In the genomic region with DNA sequence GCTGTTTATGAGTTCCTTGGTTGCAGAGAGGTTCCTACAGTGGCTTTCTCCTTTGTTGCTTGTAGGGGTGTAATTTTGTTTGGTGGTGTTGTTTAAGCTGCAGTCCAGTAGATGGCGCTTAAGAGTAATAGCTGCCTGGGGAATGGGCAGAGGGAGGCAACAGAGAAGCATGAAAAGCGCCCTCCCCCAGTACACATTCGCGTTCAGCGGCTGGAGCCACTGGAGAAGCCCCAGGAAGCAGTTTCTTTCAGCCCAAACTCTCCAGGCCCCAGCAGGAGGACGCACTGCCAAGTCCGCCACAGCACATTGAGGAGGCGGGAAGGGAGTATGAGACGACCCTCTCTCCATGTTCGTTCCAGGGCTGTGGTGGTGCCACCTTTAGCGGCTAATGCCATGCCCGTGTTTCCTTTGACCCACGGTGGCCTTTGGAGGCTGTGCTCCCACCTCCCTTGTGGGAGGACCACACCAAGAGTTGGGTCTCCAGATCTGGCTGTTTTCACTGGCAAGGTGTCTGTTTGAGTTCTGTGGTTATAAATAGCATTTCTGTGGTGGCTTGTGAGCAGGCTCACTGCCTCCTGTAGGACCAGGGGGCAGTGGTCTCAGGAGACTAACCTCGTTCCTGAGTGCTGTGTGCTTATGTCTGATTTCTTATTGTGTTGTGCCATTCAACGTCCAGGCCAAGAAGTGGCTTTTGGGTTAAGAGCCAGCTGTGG, we compare ENCODE assay signal across 8 cellular contexts.
A peak's percentile ranks its signal among the peaks of the same experiment; 100 is the strongest.
DNase-seq lines count a peak whose midpoint lies in the region; ATAC-seq, FAIRE-seq and TF ChIP-seq lines count a peak whose summit lies in the region.

No MANE protein-coding gene starts in this region.

- no peak overlapping the region for H3K4me2 ChIP-seq in HepG2 (ENCODE audit: low read depth, low read length)

- POLR2A ChIA-PET in HepG2 (lab: Yijun Ruan, JAX), result no interaction called here

- TF ChIP-seq RAD21 in HepG2 (CRISPR knock-in tag; IDR thresholded peaks at IDR 0.05), result 0 out of 2 replicates have a peak, but pooled peaks have one; percentile 36

- no peak overlapping the region for H3K27ac ChIP-seq in HepG2 (ENCODE audit: extremely low read length, insufficient read depth, low read length)

- no peak overlapping the region for H3K9ac ChIP-seq in HepG2 (ENCODE audit: insufficient read depth, low read depth, low read length)

- no TSS peak for BruUV-seq in HepG2 (replicated peaks; lab: Mats Ljungman, UMichigan)

- DNase-seq in CD1c-positive myeloid dendritic cell (ENCODE audit: extremely low spot score), result peak; percentile 42
- DNase-seq in GM12892 (ENCODE audit: insufficient read length), result no peak
- peak; percentile 75 for DNase-seq in NCI-H446 treated with DMSO at 0.1 percent for 48 hours (lab: John Stamatoyannopoulos, UW)
- peak; percentile 57 for DNase-seq in cerebellar cortex (ENCODE audit: low spot score)
- peak; percentile 38 for DNase-seq in HepG2 (ENCODE audit: low spot score)
- DNase-seq in ureter (ENCODE audit: low spot score), result no peak
- no peak for DNase-seq in NCI-H774 (lab: John Stamatoyannopoulos, UW)

- H4K20me1 ChIP-seq in HepG2 (ENCODE audit: insufficient read depth, low read length), result no peaks in the 10 kb centered on the region; the same call in 1 of the 2 replicates

- ATAC-seq in HepG2, result peak; percentile 93
- ATAC-seq in GM21515 (IDR thresholded peaks at IDR 0.05; ENCODE audit: unreplicated experiment), result no peak

- TF ChIP-seq CTCF in HepG2 (CRISPR knock-in tag; IDR thresholded peaks at IDR 0.05), result peak; percentile 77

- H3K4me3 ChIP-seq in HepG2 (replicated peaks in 1 of 3; ENCODE audit: insufficient read depth in 1 of 3, low read depth in 2 of 3, low read length in 3 of 3), result no peak overlapping the region

- no peaks in the 10 kb centered on the region for H3K4me1 ChIP-seq in HepG2 (ENCODE audit: insufficient read depth, low read length)

- in situ Hi-C loops in HepG2 (cut with HindIII; ENCODE audit: extremely low pct_ligation_motif_present, low pct_unique_long_range_greater_than_20kb), result loop anchor here (10.0 kb wide), 1 partner anchor 1281 kb away; no protein-coding TSS in a partner anchor

- 56% methylated on average over 14 of the region's 15 CpGs for WGBS in HepG2 (ENCODE audit: low lambda C conversion rate)

- H3K79me2 ChIP-seq in HepG2 (ENCODE audit: insufficient read depth, low read length), result no peaks in the 10 kb centered on the region

- TF ChIP-seq EP300 in HepG2 (IDR thresholded peaks at IDR 0.05; ENCODE audit: low read depth in 2 of 2, low read length in 2 of 2) (no peak), HepG2 (CRISPR knock-in tag; IDR thresholded peaks at IDR 0.05; ENCODE audit: borderline replicate concordance) (no peak)

- H2AFZ ChIP-seq in HepG2 (ENCODE audit: low read length), result no peak overlapping the region

- CTCF ChIA-PET in HepG2 (lab: Yijun Ruan, JAX; ENCODE audit: low intra/inter-chr PET ratio, low total read pairs), result interaction anchor here (1.5 kb wide), 1 partner anchor 1280 kb away, joined by 6 read pairs; no protein-coding TSS in a partner anchor

- FAIRE-seq in GM12892 (lab: Jason Lieb, UNC), result peak; percentile 27
- peak; percentile 64 for FAIRE-seq in HepG2 (lab: Jason Lieb, UNC)

- H3K27me3 ChIP-seq in HepG2 (ENCODE audit: control insufficient read depth in 1 of 2, insufficient read depth in 2 of 2, low read length in 2 of 2), result no peaks in the 10 kb centered on the region; a peak in 1 of 5 replicates

- H3K36me3 ChIP-seq in HepG2 (replicated peaks in 1 of 2; ENCODE audit: control insufficient read depth in 1 of 2, insufficient read depth in 2 of 2, low read length in 2 of 2), result no peaks in the 10 kb centered on the region

- no peaks in the 10 kb centered on the region for H3K9me3 ChIP-seq in HepG2 (ENCODE audit: low read length)

- TF ChIP-seq POLR2A in GM12892 (IDR thresholded peaks at IDR 0.05; ENCODE audit: low read depth, low read length) (no peak), HepG2 (IDR thresholded peaks at IDR 0.05; ENCODE audit: insufficient read depth in 1 of 2, low read depth in 2 of 2, low read length in 2 of 2) (no peak)

- intact Hi-C loops in HepG2 (cut with micrococcal nuclease; ENCODE audit: unreplicated experiment), result no loop called here

TF ChIP-seq in HepG2, 621 proteins besides CTCF, POLR2A, EP300 and RAD21:
- no peak for TF ChIP-seq ZBTB21 (CRISPR knock-in tag; IDR thresholded peaks at IDR 0.05)
- TF ChIP-seq, protein P1, sequence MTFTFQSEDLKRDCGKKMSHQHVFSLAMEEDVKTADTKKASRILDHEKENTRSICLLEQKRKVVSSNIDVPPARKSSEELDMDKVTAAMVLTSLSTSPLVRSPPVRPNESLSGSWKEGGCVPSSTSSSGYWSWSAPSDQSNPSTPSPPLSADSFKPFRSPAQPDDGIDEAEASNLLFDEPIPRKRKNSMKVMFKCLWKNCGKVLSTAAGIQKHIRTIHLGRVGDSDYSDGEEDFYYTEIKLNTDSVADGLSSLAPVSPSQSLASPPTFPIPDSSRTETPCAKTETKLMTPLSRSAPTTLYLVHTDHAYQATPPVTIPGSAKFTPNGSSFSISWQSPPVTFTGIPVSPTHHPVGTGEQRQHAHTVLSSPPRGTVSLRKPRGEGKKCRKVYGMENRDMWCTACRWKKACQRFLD (CRISPR knock-in tag; IDR thresholded peaks at IDR 0.05; ENCODE audit: borderline replicate concordance), result no peak
- TF ChIP-seq SMC3 (IDR thresholded peaks at IDR 0.05; ENCODE audit: low read length), result peak; percentile 81
- no peak for TF ChIP-seq ZNF484 (CRISPR knock-in tag; IDR thresholded peaks at IDR 0.05; ENCODE audit: borderline replicate concordance, low read depth)
- TF ChIP-seq STAG1 (CRISPR knock-in tag; IDR thresholded peaks at IDR 0.05), result peak; percentile 65
- no peak for TF ChIP-seq STAT5B (CRISPR knock-in tag; IDR thresholded peaks at IDR 0.05)

Comparison
In these comparisons a context has a peak if more than half of its experiments do, and no peak if none do; other contexts are left out.
1. DNase-seq: peak in CD1c-positive myeloid dendritic cell (single experiment), NCI-H446 treated with DMSO at 0.1 percent for 48 hours (single experiment), cerebellar cortex (single experiment) and HepG2 (single experiment); none in GM12892 (single experiment), ureter (single experiment) and NCI-H774 (single experiment).